8 cellular contexts compared by ENCODE assay signal in genomic region chr11:129117595-129118350, GRCh38.
DNase-seq lines count a peak whose midpoint lies in the region; ATAC-seq, FAIRE-seq and TF ChIP-seq lines count a peak whose summit lies in the region.

No MANE protein-coding gene starts in this region.

- H3K4me1 Mint-ChIP-seq in activated CD4-positive, alpha-beta T cell treated with anti-CD3 and anti-CD28 coated beads, Interleukin-2, amount 10 ng/mL, durations not matched to agents 24 days and 14 days = no peaks in the 10 kb centered on the region
- H3K4me1 Mint-ChIP-seq in nephron progenitor cell = peaks cover 5% of the 10 kb centered on the region

- FAIRE-seq in A549 (lab: Jason Lieb, UNC) = peak; percentile 63

- DNase-seq in A549 (ENCODE audit: low read depth in 1 of 2, low spot score in 1 of 2) = peak; percentile 15 to 74
- peak; percentile 29 for DNase-seq in NCI-H226
- peak; percentile 84 for DNase-seq in activated CD4-positive, alpha-beta T cell treated with anti-CD3 and anti-CD28 coated beads, Interleukin-2, amount 10 ng/mL, durations not matched to agents 24 days and 14 days
- no peak for DNase-seq in esophagus muscularis mucosa (ENCODE audit: extremely low spot score)
- peak; percentile 45 for DNase-seq in nephron progenitor cell

- TF ChIP-seq RAD21 in A549 (conservative IDR thresholded peaks at IDR 0.05 in 1 of 2, IDR thresholded peaks at IDR 0.05 in 1 of 2) = peak; percentile 95 to 98

- H3K4me3 ChIP-seq in A549 (no peak overlapping the region), esophagus muscularis mucosa (no peak overlapping the region)

- H3K27ac Mint-ChIP-seq in activated CD4-positive, alpha-beta T cell treated with anti-CD3 and anti-CD28 coated beads, Interleukin-2, amount 10 ng/mL, durations not matched to agents 24 days and 14 days = no peak overlapping the region
- H3K27ac Mint-ChIP-seq in nephron progenitor cell = no peak overlapping the region

- no peak overlapping the region for H3K4me3 Mint-ChIP-seq in activated CD4-positive, alpha-beta T cell treated with anti-CD3 and anti-CD28 coated beads, Interleukin-2, amount 10 ng/mL, durations not matched to agents 24 days and 14 days
- H3K4me3 Mint-ChIP-seq in nephron progenitor cell = no peak overlapping the region

- TF ChIP-seq POLR2A in A549 (IDR thresholded peaks at IDR 0.05; ENCODE audit: low read length) (no peak), esophagus muscularis mucosa (IDR thresholded peaks at IDR 0.05; ENCODE audit: low read depth) (no peak)

- peak; percentile 93 for TF ChIP-seq CTCF in A549 (IDR thresholded peaks at IDR 0.05)
- peak; percentile 23 for TF ChIP-seq CTCF in GM12801 (IDR thresholded peaks at IDR 0.05; ENCODE audit: extremely low read depth, insufficient read length)
- peak; percentile 75 to 83 (median 83) for TF ChIP-seq CTCF in esophagus muscularis mucosa (IDR thresholded peaks at IDR 0.05)
- peak; percentile 93 for TF ChIP-seq CTCF in nephron progenitor cell (IDR thresholded peaks at IDR 0.05)

- intact Hi-C loops in activated CD4-positive, alpha-beta T cell treated with anti-CD3 and anti-CD28 coated beads, Interleukin-2, amount 10 ng/mL, durations not matched to agents 24 days and 14 days (cut with micrococcal nuclease) = loop anchor here (1.0 to 10.0 kb wide), 6 partner anchors 153 to 635 kb away; no protein-coding TSS in a partner anchor
- intact Hi-C loops in esophagus muscularis mucosa (cut with DNase I) = loop anchor here (2.0 to 10.0 kb wide), 2 partner anchors 213 to 637 kb away; no protein-coding TSS in a partner anchor

- H3K4me2 ChIP-seq in A549 = peak overlapping the region; percentile 86

- H3K36me3 ChIP-seq in esophagus muscularis mucosa = no peaks in the 10 kb centered on the region

- H3K27me3 Mint-ChIP-seq in activated CD4-positive, alpha-beta T cell treated with anti-CD3 and anti-CD28 coated beads, Interleukin-2, amount 10 ng/mL, durations not matched to agents 24 days and 14 days = peaks cover 4% of the 10 kb centered on the region
- no peaks in the 10 kb centered on the region for H3K27me3 Mint-ChIP-seq in nephron progenitor cell (ENCODE audit: low read depth, poor library complexity)

- ATAC-seq in A549 (peak in 1 of 2 experiments; percentile 57; a peak in 2 of 6 replicates), HG02938 (IDR thresholded peaks at IDR 0.05; ENCODE audit: unreplicated experiment) (peak; percentile 78), GM19328 (IDR thresholded peaks at IDR 0.05; ENCODE audit: unreplicated experiment) (no peak)

- H3K36me3 Mint-ChIP-seq in activated CD4-positive, alpha-beta T cell treated with anti-CD3 and anti-CD28 coated beads, Interleukin-2, amount 10 ng/mL, durations not matched to agents 24 days and 14 days (ENCODE audit: low read depth) = no peaks in the 10 kb centered on the region
- peaks cover 11% of the 10 kb centered on the region for H3K36me3 Mint-ChIP-seq in nephron progenitor cell (ENCODE audit: low read depth)

- H3K9me3 ChIP-seq in A549 = no peaks in the 10 kb centered on the region
- no peaks in the 10 kb centered on the region for H3K9me3 ChIP-seq in esophagus muscularis mucosa

- no peaks in the 10 kb centered on the region for H3K9me3 Mint-ChIP-seq in activated CD4-positive, alpha-beta T cell treated with anti-CD3 and anti-CD28 coated beads, Interleukin-2, amount 10 ng/mL, durations not matched to agents 24 days and 14 days
- H3K9me3 Mint-ChIP-seq in nephron progenitor cell = no peaks in the 10 kb centered on the region

- no peak overlapping the region for H3K27ac ChIP-seq in A549
- no peak overlapping the region for H3K27ac ChIP-seq in esophagus muscularis mucosa (replicated peaks in 1 of 4)

- H3K27me3 ChIP-seq in esophagus muscularis mucosa = no peaks in the 10 kb centered on the region

- CTCF ChIA-PET in A549 (lab: Yijun Ruan, JAX) = interaction anchor here (0.7 to 1.6 kb wide), 19 partner anchors 10 to 633 kb away, joined by 3 to 7 read pairs (median 3); no protein-coding TSS in a partner anchor

- POLR2A ChIA-PET in A549 (lab: Yijun Ruan, JAX) = no interaction called here

- peaks cover 47% of the 10 kb centered on the region for H3K4me1 ChIP-seq in A549
- peaks cover 0 to 9% (median 5%) of the 10 kb centered on the region in 4 donors for H3K4me1 ChIP-seq in esophagus muscularis mucosa

- WGBS in A549 (ENCODE audit: missing lambda C conversion rate) = 12% methylated on average over 6 of the region's 6 CpGs
- 33% methylated on average over 6 of the region's 6 CpGs for WGBS in esophagus muscularis mucosa

- no peak for TF ChIP-seq EP300 in A549 (IDR thresholded peaks at IDR 0.05)
- TF ChIP-seq EP300 in esophagus muscularis mucosa (IDR thresholded peaks at IDR 0.05) = no peak

TF ChIP-seq in A549, 52 proteins besides CTCF, POLR2A, EP300 and RAD21:
- TF ChIP-seq TFCP2L1 (CRISPR knock-in tag; IDR thresholded peaks at IDR 0.05) (no peak), SMC3 (IDR thresholded peaks at IDR 0.05) (peak; percentile 93)

Comparison
In these comparisons a context has a peak if more than half of its experiments do, and no peak if none do; other contexts are left out.
1. CTCF ChIP-seq: peak in every context shown above with its lines; median percentile 93 in A549; 93 in nephron progenitor cell; 83 in esophagus muscularis mucosa; 23 in GM12801.